In genomic region chr2:65069425-65069824, GRCh38 we compare ENCODE assay signal across 11 cellular contexts. TPM values are rescaled to one million over a fixed set of nuclear protein-coding genes. Genes with fewer than 3 reads are reported as not detected.
DNase-seq lines count a peak whose midpoint lies in the region; ATAC-seq and TF ChIP-seq lines count a peak whose summit lies in the region.
"Had no signal": no experiment of that assay in that cellular context is flagged by ENCODE, and none has a peak within 500 bp of the region (broad histone marks: within the 10 kb centered on the region; RNA-seq: fewer than 3 reads in every experiment).

No MANE protein-coding gene starts in this region.

- no peak for ATAC-seq in T-cell (replicated peaks in 1 of 4)
- no peak for ATAC-seq in stimulated activated effector memory CD8-positive, alpha-beta T cell treated with anti-CD3 and anti-CD28 coated beads, Interleukin-12 subunit alpha, Interleukin-12 subunit beta, amount 100 ng/mL, for 72 hours

- intact Hi-C loops in esophagus muscularis mucosa (cut with DNase I), result loop anchor here (5.0 to 10.0 kb wide), 2 partner anchors 118 to 365 kb away; partner anchors contain the start of gene SPRED2

- peak overlapping the region; percentile 63 to 68 for H3K27ac Mint-ChIP-seq in T-cell
- H3K27ac Mint-ChIP-seq in stimulated activated effector memory CD8-positive, alpha-beta T cell treated with anti-CD3 and anti-CD28 coated beads, Interleukin-12 subunit alpha, Interleukin-12 subunit beta, amount 100 ng/mL, for 72 hours, result peak overlapping the region; percentile 94
- H3K27ac Mint-ChIP-seq in type B pancreatic cell, result no peak overlapping the region

- peaks cover 29 to 41% (median 40%) of the 10 kb centered on the region in 3 donors for H3K4me1 Mint-ChIP-seq in T-cell
- peaks cover 32% of the 10 kb centered on the region for H3K4me1 Mint-ChIP-seq in stimulated activated effector memory CD8-positive, alpha-beta T cell treated with anti-CD3 and anti-CD28 coated beads, Interleukin-12 subunit alpha, Interleukin-12 subunit beta, amount 100 ng/mL, for 72 hours
- peaks cover 9% of the 10 kb centered on the region for H3K4me1 Mint-ChIP-seq in type B pancreatic cell (ENCODE audit: unreplicated experiment)

- H3K4me3 ChIP-seq in esophagus muscularis mucosa, result no peak overlapping the region

- peaks cover 69 to 84% (median 74%) of the 10 kb centered on the region in 4 donors for H3K4me1 ChIP-seq in esophagus muscularis mucosa

- H3K9me3 Mint-ChIP-seq in T-cell (no peaks in the 10 kb centered on the region), type B pancreatic cell (no peaks in the 10 kb centered on the region)
- no peaks in the 10 kb centered on the region for H3K9me3 Mint-ChIP-seq in stimulated activated effector memory CD8-positive, alpha-beta T cell treated with anti-CD3 and anti-CD28 coated beads, Interleukin-12 subunit alpha, Interleukin-12 subunit beta, amount 100 ng/mL, for 72 hours

- CTCF ChIA-PET in T-cell (lab: Charles Lee), result no interaction called here

- TF ChIP-seq EP300 in esophagus muscularis mucosa (IDR thresholded peaks at IDR 0.05), result no peak

- H3K27ac ChIP-seq in esophagus muscularis mucosa (replicated peaks in 1 of 4), result peak overlapping the region; percentile 61 to 70 (median 66)
- H3K27ac ChIP-seq: KMS-11 had no signal

- H3K27me3 Mint-ChIP-seq in T-cell (no peaks in the 10 kb centered on the region), type B pancreatic cell (no peaks in the 10 kb centered on the region)

- H3K9me3 ChIP-seq in esophagus muscularis mucosa, result no peaks in the 10 kb centered on the region

- POLR2A ChIA-PET in T-cell (lab: Charles Lee), result interaction anchor here in 1 of 2 donors (0.6 kb wide), 1 partner anchor 33 kb away, joined by 7 read pairs; no protein-coding TSS in a partner anchor

- DNase-seq in T-cell (no peak), esophagus muscularis mucosa (ENCODE audit: extremely low spot score) (no peak), NCI-H1930 (lab: John Stamatoyannopoulos, UW) (no peak), type B pancreatic cell (ENCODE audit: extremely low spot score, unreplicated experiment) (no peak), nucleus accumbens (lab: John Stamatoyannopoulos, UW) (no peak)
- DNase-seq in stimulated activated effector memory CD8-positive, alpha-beta T cell treated with anti-CD3 and anti-CD28 coated beads, Interleukin-12 subunit alpha, Interleukin-12 subunit beta, amount 100 ng/mL, for 72 hours (ENCODE audit: low spot score in 2 of 2), result no peak
- DNase-seq: Calu3, kidney glomerular epithelial cell, OCI-M1 had no signal

- H3K36me3 ChIP-seq in esophagus muscularis mucosa, result peaks cover 5 to 52% (median 31%) of the 10 kb centered on the region in 4 donors

- H3K36me3 Mint-ChIP-seq in T-cell (peaks cover 20% of the 10 kb centered on the region), type B pancreatic cell (peaks cover 6% of the 10 kb centered on the region)
- H3K36me3 Mint-ChIP-seq in stimulated activated effector memory CD8-positive, alpha-beta T cell treated with anti-CD3 and anti-CD28 coated beads, Interleukin-12 subunit alpha, Interleukin-12 subunit beta, amount 100 ng/mL, for 72 hours, result peaks cover 50% of the 10 kb centered on the region

- 74% methylated on average over 6 of the region's 6 CpGs for WGBS in esophagus muscularis mucosa

- TF ChIP-seq CTCF in esophagus muscularis mucosa (IDR thresholded peaks at IDR 0.05), result no peak
- TF ChIP-seq CTCF in type B pancreatic cell (conservative IDR thresholded peaks at IDR 0.05), result no peak

- TF ChIP-seq POLR2A in GM19193 (IDR thresholded peaks at IDR 0.05; ENCODE audit: extremely low read depth, insufficient read depth, insufficient read length) (peak; percentile 14), esophagus muscularis mucosa (IDR thresholded peaks at IDR 0.05; ENCODE audit: low read depth) (no peak)

- no peaks in the 10 kb centered on the region for H3K27me3 ChIP-seq in esophagus muscularis mucosa

- H3K4me3 Mint-ChIP-seq in T-cell (no peak overlapping the region), type B pancreatic cell (no peak overlapping the region)
- H3K4me3 Mint-ChIP-seq in stimulated activated effector memory CD8-positive, alpha-beta T cell treated with anti-CD3 and anti-CD28 coated beads, Interleukin-12 subunit alpha, Interleukin-12 subunit beta, amount 100 ng/mL, for 72 hours, result no peak overlapping the region

RNA-seq across cellular contexts. Expression of gene CEP68, which starts 13.2 kb away (rescaled TPM):
- 10 to 100 TPM; 24.1 to 41.4 (median 37.4) TPM for total RNA-seq in T-cell
- total RNA-seq in esophagus muscularis mucosa, result 10 to 100 TPM; 21.6 to 39.3 (median 28.6) TPM
- total RNA-seq in type B pancreatic cell (ENCODE audit: low replicate concordance), result 8.3 and 21.5 TPM in 2 replicates
